Comparison of ENCODE assay signal across 19 cellular contexts in genomic region chr5:11268894-11269293, GRCh38.
"Had no signal": no experiment of that assay in that cellular context is flagged by ENCODE, and none has a peak within 500 bp of the region (broad histone marks: within the 10 kb centered on the region; RNA-seq: fewer than 3 reads in every experiment).

No MANE protein-coding gene starts in this region.

- H3K4me3 Mint-ChIP-seq: activated naive CD8-positive, alpha-beta T cell; activated T-helper 1 cell treated with anti-CD3 and anti-CD28 coated beads, Interleukin-12 subunit alpha, Interleukin-12 subunit beta, Interleukin-2, Interleukin-4 antibody, amounts not matched to agents 30 ng/mL and 10 ng/mL and 1 ng/mL, durations not matched to agents 14 hours and 24 hours and 36 hours had no signal

- H3K27me3 ChIP-seq: cardiac muscle cell, dorsolateral prefrontal cortex had no signal

- H3K27ac Mint-ChIP-seq: activated naive CD8-positive, alpha-beta T cell; activated T-helper 1 cell treated with anti-CD3 and anti-CD28 coated beads, Interleukin-12 subunit alpha, Interleukin-12 subunit beta, Interleukin-2, Interleukin-4 antibody, amounts not matched to agents 30 ng/mL and 10 ng/mL and 1 ng/mL, durations not matched to agents 14 hours and 24 hours and 36 hours; progenitor cell of endocrine pancreas had no signal

- H3K36me3 ChIP-seq: cardiac muscle cell, lower lobe of right lung had no signal

- H3K36me3 Mint-ChIP-seq: activated naive CD8-positive, alpha-beta T cell had no signal

- H3K27ac ChIP-seq: cardiac muscle cell, lower lobe of right lung had no signal

- ATAC-seq: left cardiac atrium, lower lobe of right lung had no signal

- DNase-seq: activated CD4-positive, alpha-beta T cell treated with anti-CD3 and anti-CD28 coated beads, Interleukin-2, amount 50 U/mL, for 4 hours; activated CD4-positive, CD25-positive, alpha-beta regulatory T cell treated with anti-CD3 and anti-CD28 coated beads, Interleukin-2, amount 50 U/mL, for 72 hours; activated gamma-delta T cell treated with Interleukin-2 at 50 U/mL for 16 hours; activated T-cell treated with anti-CD3 and anti-CD28 coated beads for 4 hours; amniotic stem cell; dorsolateral prefrontal cortex; hippocampal formation; left cardiac atrium; lower lobe of right lung; occipital lobe; stimulated activated CD4-positive, alpha-beta T cell treated with anti-CD3 and anti-CD28 coated beads, Interleukin-12 subunit alpha, Interleukin-12 subunit beta, amount 100 ng/mL, for 4 hours; stimulated activated CD4-positive, alpha-beta T cell treated with anti-CD3 and anti-CD28 coated beads, Interleukin-1b, Interleukin-23, amount 100 ng/mL, for 48 hours; stimulated activated CD8-positive, alpha-beta memory T cell treated with anti-CD3 and anti-CD28 coated beads, Interleukin-4, amount 100 ng/mL, for 48 hours; stimulated activated naive CD4-positive, alpha-beta T cell had no signal

- H3K4me3 ChIP-seq: cardiac muscle cell, dorsolateral prefrontal cortex, lower lobe of right lung had no signal

- H3K9me3 ChIP-seq: lower lobe of right lung had no signal

- FAIRE-seq: islet of Langerhans had no signal

- H3K9me3 Mint-ChIP-seq: activated T-helper 1 cell treated with anti-CD3 and anti-CD28 coated beads, Interleukin-12 subunit alpha, Interleukin-12 subunit beta, Interleukin-2, Interleukin-4 antibody, amounts not matched to agents 30 ng/mL and 10 ng/mL and 1 ng/mL, durations not matched to agents 14 hours and 24 hours and 36 hours had no signal

- H3K27me3 Mint-ChIP-seq: progenitor cell of endocrine pancreas had no signal

- H3K4me1 ChIP-seq: lower lobe of right lung had no signal
